8 cellular contexts compared by ENCODE assay signal in the genomic region with DNA sequence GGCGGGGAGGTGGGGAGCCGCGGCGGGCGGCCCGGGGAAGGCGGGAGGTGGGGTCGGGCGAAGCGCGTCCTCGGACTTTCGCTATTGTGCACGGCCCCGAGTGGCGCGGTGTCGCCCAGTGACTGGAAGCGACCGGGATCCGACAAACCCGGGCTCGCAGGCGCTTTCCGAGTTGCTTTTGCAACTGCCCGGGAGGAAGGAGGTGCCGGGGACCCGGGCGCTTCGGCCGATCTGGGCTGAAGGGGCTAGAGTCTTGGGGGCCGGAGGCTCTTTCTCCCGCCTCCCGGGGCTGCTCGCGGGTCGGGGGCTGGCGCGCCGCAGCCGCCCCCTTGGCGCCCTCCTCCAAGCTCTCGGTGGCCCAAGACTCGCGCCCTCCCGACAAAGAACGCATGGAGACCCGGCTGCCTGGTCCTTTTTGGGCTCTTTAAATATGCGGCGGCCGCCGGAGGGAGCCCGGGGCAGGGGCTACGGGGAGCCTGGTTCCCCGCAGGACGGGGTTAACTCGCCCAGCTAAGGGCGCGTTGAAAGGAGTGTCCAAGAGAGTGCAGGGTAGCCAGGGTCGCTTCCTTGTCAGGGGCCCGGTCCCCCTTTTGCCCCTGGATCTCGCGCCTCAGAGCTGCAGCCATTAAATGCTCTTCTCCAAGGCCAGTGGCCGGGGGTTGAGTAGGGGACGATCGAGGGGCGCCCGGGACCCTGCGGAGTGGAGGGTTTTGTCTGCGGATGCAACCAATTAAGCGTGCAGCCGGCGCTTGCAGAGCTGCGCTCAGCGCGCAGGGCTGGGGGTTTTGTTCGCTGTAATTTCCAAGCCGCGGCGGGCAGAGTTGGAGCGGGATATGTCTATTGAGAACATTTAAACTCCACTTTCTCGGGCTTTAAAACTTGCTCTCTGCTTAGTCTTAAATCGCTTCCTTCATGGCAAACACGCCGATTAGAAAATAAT. TPM values are rescaled to one million over a fixed set of nuclear protein-coding genes. Genes with fewer than 3 reads are reported as not detected.
DNase-seq lines count a peak whose midpoint lies in the region; TF ChIP-seq lines count a peak whose summit lies in the region.

No MANE protein-coding gene starts in this region.

- H3K27me3 ChIP-seq in mammary epithelial cell (ENCODE audit: insufficient read depth, low read length) (no peaks in the 10 kb centered on the region), subcutaneous abdominal adipose tissue (ENCODE audit: control insufficient read depth in 5 of 5, insufficient read depth in 4 of 5, low read length in 5 of 5) (peaks cover 2 to 42% (median 20%) of the 10 kb centered on the region in 5 donors)

- TF ChIP-seq EP300 in Ishikawa (IDR thresholded peaks at IDR 0.05; ENCODE audit: borderline replicate concordance), result 0 out of 2 replicates have a peak, but pooled peaks have one; percentile 3

- no peak; the same call in 1 of the 2 replicates for TF ChIP-seq RAD21 in Ishikawa (IDR thresholded peaks at IDR 0.05; ENCODE audit: low read depth)

- H3K79me2 ChIP-seq in mammary epithelial cell (ENCODE audit: insufficient read depth, low read length), result peaks cover 94% of the 10 kb centered on the region

- H3K9me3 ChIP-seq in mammary epithelial cell (replicated peaks; ENCODE audit: insufficient read depth, low read length) (no peaks in the 10 kb centered on the region), subcutaneous abdominal adipose tissue (ENCODE audit: control insufficient read depth in 5 of 5, low read length in 5 of 5) (no peaks in the 10 kb centered on the region)

- H3K4me3 ChIP-seq in mammary epithelial cell (replicated peaks in 1 of 3; ENCODE audit: insufficient read depth in 1 of 3, low read depth in 2 of 3, low read length in 3 of 3) (peak overlapping the region; percentile 70 to 95 (median 80)), subcutaneous abdominal adipose tissue (ENCODE audit: low read depth in 1 of 5, low read length in 5 of 5) (peak overlapping the region in 4 of 5 donors; percentile 59 to 74 (median 72))

- peaks cover 27% of the 10 kb centered on the region for H3K4me1 ChIP-seq in mammary epithelial cell (ENCODE audit: insufficient read depth, low read length)
- peaks cover 6 to 38% (median 35%) of the 10 kb centered on the region in 5 donors for H3K4me1 ChIP-seq in subcutaneous abdominal adipose tissue (ENCODE audit: control insufficient read depth in 5 of 5, insufficient read depth in 5 of 5, low read length in 5 of 5)

- H4K20me1 ChIP-seq in mammary epithelial cell (ENCODE audit: insufficient read depth, low read length), result no peaks in the 10 kb centered on the region

- dilution Hi-C loops in mammary epithelial cell (cut with HindIII; ENCODE audit: low sequenced_read_pairs), result loop anchor here (25.0 kb wide), 1 partner anchor 264 kb away; no protein-coding TSS in a partner anchor

- DNase-seq in EL (peak; percentile 55), mammary epithelial cell (no peak), left kidney (ENCODE audit: low read depth, low spot score) (peak; percentile 77), GF-D8 (lab: John Stamatoyannopoulos, UW) (no peak), medulla oblongata (ENCODE audit: extremely low spot score) (no peak)
- DNase-seq in stimulated activated naive CD4-positive, alpha-beta T cell treated with Interleukin-2 at 50 U/mL for 16 hours (lab: John Stamatoyannopoulos, UW), result no peak

- no peak for TF ChIP-seq CTCF in mammary epithelial cell (conservative IDR thresholded peaks at IDR 0.05 in 1 of 2, IDR thresholded peaks at IDR 0.05 in 1 of 2; ENCODE audit: extremely low read depth in 1 of 2, insufficient read depth in 1 of 2, low read depth in 1 of 2, low read length in 2 of 2)

- H3K36me3 ChIP-seq in mammary epithelial cell (ENCODE audit: insufficient read depth, low read length) (peaks cover 29% of the 10 kb centered on the region), subcutaneous abdominal adipose tissue (ENCODE audit: control insufficient read depth in 5 of 5, insufficient read depth in 5 of 5, low read length in 5 of 5) (no peaks in the 10 kb centered on the region)

- 0% methylated on average over 19 of the region's 85 CpGs for WGBS in mammary epithelial cell (ENCODE audit: low coverage, missing lambda C conversion rate)

- in situ Hi-C loops in mammary epithelial cell (cut with MboI; ENCODE audit: low sequenced_read_pairs in 2 of 2), result loop anchor here in 1 of 2 donors (25.0 kb wide), 2 partner anchors 239 to 261 kb away; no protein-coding TSS in a partner anchor

- CTCF ChIA-PET in mammary epithelial cell (lab: Charles Lee; ENCODE audit: low non-redundant PET), result no interaction called here

- H3K27ac ChIP-seq in mammary epithelial cell (ENCODE audit: insufficient read depth, low read depth, low read length) (peak overlapping the region; percentile 97), subcutaneous abdominal adipose tissue (ENCODE audit: low read depth, low read length) (no peak overlapping the region)

- intact Hi-C loops in mammary epithelial cell (cut with micrococcal nuclease), result loop anchor here (2.0 to 10.0 kb wide), 5 partner anchors 131 to 519 kb away; no protein-coding TSS in a partner anchor

- H3K4me2 ChIP-seq in mammary epithelial cell (ENCODE audit: insufficient read depth, low read depth, low read length), result peak overlapping the region; percentile 28

- peak overlapping the region; percentile 98 for H3K9ac ChIP-seq in mammary epithelial cell (ENCODE audit: insufficient read depth, low read length)
- no peak overlapping the region for H3K9ac ChIP-seq in subcutaneous abdominal adipose tissue (ENCODE audit: low read length in 5 of 5)

- no peak overlapping the region for H2AFZ ChIP-seq in mammary epithelial cell (ENCODE audit: low read depth, low read length)

- BruUV-seq in mammary epithelial cell (replicated peaks; lab: Mats Ljungman, UMichigan), result no TSS peak

TF ChIP-seq in Ishikawa, 13 proteins besides CTCF, POLR2A, EP300 and RAD21:
- TF ChIP-seq CREB1 (IDR thresholded peaks at IDR 0.05; ENCODE audit: low read depth), result no peak
- TF ChIP-seq, protein P1, sequence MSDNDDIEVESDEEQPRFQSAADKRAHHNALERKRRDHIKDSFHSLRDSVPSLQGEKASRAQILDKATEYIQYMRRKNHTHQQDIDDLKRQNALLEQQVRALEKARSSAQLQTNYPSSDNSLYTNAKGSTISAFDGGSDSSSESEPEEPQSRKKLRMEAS (IDR thresholded peaks at IDR 0.05), result no peak
- TF ChIP-seq TCF12 (IDR thresholded peaks at IDR 0.05; ENCODE audit: low read depth), result peak; percentile 52
- no peak for TF ChIP-seq FOXM1 (IDR thresholded peaks at IDR 0.05; ENCODE audit: borderline replicate concordance, low read depth)
- TF ChIP-seq EGR1 (IDR thresholded peaks at IDR 0.05), result 0 out of 2 replicates have a peak, but pooled peaks have one; percentile 7
- TF ChIP-seq, protein P2, sequence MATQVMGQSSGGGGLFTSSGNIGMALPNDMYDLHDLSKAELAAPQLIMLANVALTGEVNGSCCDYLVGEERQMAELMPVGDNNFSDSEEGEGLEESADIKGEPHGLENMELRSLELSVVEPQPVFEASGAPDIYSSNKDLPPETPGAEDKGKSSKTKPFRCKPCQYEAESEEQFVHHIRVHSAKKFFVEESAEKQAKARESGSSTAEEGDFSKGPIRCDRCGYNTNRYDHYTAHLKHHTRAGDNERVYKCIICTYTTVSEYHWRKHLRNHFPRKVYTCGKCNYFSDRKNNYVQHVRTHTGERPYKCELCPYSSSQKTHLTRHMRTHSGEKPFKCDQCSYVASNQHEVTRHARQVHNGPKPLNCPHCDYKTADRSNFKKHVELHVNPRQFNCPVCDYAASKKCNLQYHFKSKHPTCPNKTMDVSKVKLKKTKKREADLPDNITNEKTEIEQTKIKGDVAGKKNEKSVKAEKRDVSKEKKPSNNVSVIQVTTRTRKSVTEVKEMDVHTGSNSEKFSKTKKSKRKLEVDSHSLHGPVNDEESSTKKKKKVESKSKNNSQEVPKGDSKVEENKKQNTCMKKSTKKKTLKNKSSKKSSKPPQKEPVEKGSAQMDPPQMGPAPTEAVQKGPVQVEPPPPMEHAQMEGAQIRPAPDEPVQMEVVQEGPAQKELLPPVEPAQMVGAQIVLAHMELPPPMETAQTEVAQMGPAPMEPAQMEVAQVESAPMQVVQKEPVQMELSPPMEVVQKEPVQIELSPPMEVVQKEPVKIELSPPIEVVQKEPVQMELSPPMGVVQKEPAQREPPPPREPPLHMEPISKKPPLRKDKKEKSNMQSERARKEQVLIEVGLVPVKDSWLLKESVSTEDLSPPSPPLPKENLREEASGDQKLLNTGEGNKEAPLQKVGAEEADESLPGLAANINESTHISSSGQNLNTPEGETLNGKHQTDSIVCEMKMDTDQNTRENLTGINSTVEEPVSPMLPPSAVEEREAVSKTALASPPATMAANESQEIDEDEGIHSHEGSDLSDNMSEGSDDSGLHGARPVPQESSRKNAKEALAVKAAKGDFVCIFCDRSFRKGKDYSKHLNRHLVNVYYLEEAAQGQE (IDR thresholded peaks at IDR 0.05; ENCODE audit: low read depth), result no peak
- TF ChIP-seq TAF1 (IDR thresholded peaks at IDR 0.05; ENCODE audit: low read depth), result peak; percentile 60; the same call in 1 of the 2 replicates
- TF ChIP-seq YY1 (IDR thresholded peaks at IDR 0.05; ENCODE audit: low read depth), result no peak
TF ChIP-seq in Ishikawa: peak in this region for 3.

RNA-seq across cellular contexts. Expression of a gene that starts 1.6 kb away (rescaled TPM):
- total RNA-seq in mammary epithelial cell, result 100 to 1,000 TPM in 1 of 2 donors, 10 to 100 TPM in 1; 23.8 to 189 TPM
- polyA plus RNA-seq in mammary epithelial cell, result 41.2 TPM
- polyA minus RNA-seq in mammary epithelial cell, result 46.4 TPM

Comparison
In these comparisons a context has a peak if more than half of its experiments do, and no peak if none do; other contexts are left out.
1. DNase-seq: peak in EL (single experiment) and left kidney (single experiment); none in mammary epithelial cell (single experiment), GF-D8 (single experiment), stimulated activated naive CD4-positive, alpha-beta T cell treated with Interleukin-2 at 50 U/mL for 16 hours (single experiment) and medulla oblongata (single experiment).